ENCODE assay signal across 18 cellular contexts in genomic region chr6:115914098-115914497, GRCh38.
DNase-seq lines count a peak whose midpoint lies in the region; ATAC-seq and TF ChIP-seq lines count a peak whose summit lies in the region.
"Had no signal": no experiment of that assay in that cellular context is flagged by ENCODE, and none has a peak within 500 bp of the region (broad histone marks: within the 10 kb centered on the region; RNA-seq: fewer than 3 reads in every experiment).

No MANE protein-coding gene starts in this region.

- no peak overlapping the region for H3K4me3 Mint-ChIP-seq in activated naive CD4-positive, alpha-beta T cell treated with anti-CD3 and anti-CD28 coated beads, Interleukin-2, amount 50 U/mL, for 24 hours
- H3K4me3 Mint-ChIP-seq in activated naive CD4-positive, alpha-beta T cell treated with anti-CD3 and anti-CD28 coated beads, Interleukin-2, amount 10 ng/mL, durations not matched to agents 7 days and 5 days, result no peak overlapping the region
- H3K4me3 Mint-ChIP-seq: CD4-positive, alpha-beta memory T cell had no signal

- no peaks in the 10 kb centered on the region for H3K36me3 Mint-ChIP-seq in activated naive CD4-positive, alpha-beta T cell treated with anti-CD3 and anti-CD28 coated beads, Interleukin-2, amount 50 U/mL, for 24 hours
- no peaks in the 10 kb centered on the region for H3K36me3 Mint-ChIP-seq in activated naive CD4-positive, alpha-beta T cell treated with anti-CD3 and anti-CD28 coated beads, Interleukin-2, amount 10 ng/mL, durations not matched to agents 7 days and 5 days
- H3K36me3 Mint-ChIP-seq: CD4-positive, alpha-beta memory T cell had no signal

- H3K9me3 ChIP-seq in lower lobe of right lung, result no peaks in the 10 kb centered on the region
- H3K9me3 ChIP-seq: SK-N-SH had no signal

- no peaks in the 10 kb centered on the region for H3K4me1 ChIP-seq in lower lobe of right lung

- no peak overlapping the region for H3K4me3 ChIP-seq in lower lobe of right lung
- H3K4me3 ChIP-seq: GM23248 had no signal

- no peaks in the 10 kb centered on the region for H3K36me3 ChIP-seq in lower lobe of right lung

- DNase-seq in activated naive CD4-positive, alpha-beta T cell treated with anti-CD3 and anti-CD28 coated beads, Interleukin-2, amount 10 ng/mL, durations not matched to agents 7 days and 5 days, result no peak
- peak; percentile 24 to 62 for DNase-seq in NOMO-1 (lab: John Stamatoyannopoulos, UW; ENCODE audit: unreplicated experiment in 2 of 2)
- DNase-seq in amniotic epithelial cell (ENCODE audit: low read depth), result peak; percentile 44
- DNase-seq in T-helper 9 cell, result no peak
- no peak for DNase-seq in activated naive CD4-positive, alpha-beta T cell treated with Interleukin-2 at 50 U/mL for 16 hours
- no peak for DNase-seq in GM20000 (ENCODE audit: low spot score)
- DNase-seq in lower lobe of right lung, result no peak
- DNase-seq: Calu3; CD4-positive, alpha-beta memory T cell; DMS79; GM23248; KBM-7; NCI-H187 treated with DMSO at 0.1 percent for 48 hours; NCI-H446; NCI-H69; Right ventricle myocardium superior; SK-N-SH had no signal

- no peak overlapping the region for H3K27ac ChIP-seq in lower lobe of right lung
- H3K27ac ChIP-seq: GM23248 had no signal

- H3K4me1 Mint-ChIP-seq in activated naive CD4-positive, alpha-beta T cell treated with anti-CD3 and anti-CD28 coated beads, Interleukin-2, amount 50 U/mL, for 24 hours, result no peaks in the 10 kb centered on the region
- no peaks in the 10 kb centered on the region for H3K4me1 Mint-ChIP-seq in activated naive CD4-positive, alpha-beta T cell treated with anti-CD3 and anti-CD28 coated beads, Interleukin-2, amount 10 ng/mL, durations not matched to agents 7 days and 5 days
- H3K4me1 Mint-ChIP-seq: CD4-positive, alpha-beta memory T cell had no signal

- no peak for TF ChIP-seq CTCF in GM20000 (IDR thresholded peaks at IDR 0.05; ENCODE audit: extremely low read depth, missing control alignments)
- no peak for TF ChIP-seq CTCF in lower lobe of right lung (IDR thresholded peaks at IDR 0.05)

- no peaks in the 10 kb centered on the region for H3K27me3 ChIP-seq in lower lobe of right lung (ENCODE audit: low read depth)

- peak overlapping the region; percentile 12 for H3K27ac Mint-ChIP-seq in activated naive CD4-positive, alpha-beta T cell treated with anti-CD3 and anti-CD28 coated beads, Interleukin-2, amount 50 U/mL, for 24 hours
- H3K27ac Mint-ChIP-seq in activated naive CD4-positive, alpha-beta T cell treated with anti-CD3 and anti-CD28 coated beads, Interleukin-2, amount 10 ng/mL, durations not matched to agents 7 days and 5 days, result no peak overlapping the region
- H3K27ac Mint-ChIP-seq: CD4-positive, alpha-beta memory T cell had no signal

- CTCF ChIA-PET in activated naive CD4-positive, alpha-beta T cell treated with anti-CD3 and anti-CD28 coated beads, Interleukin-2, amount 10 ng/mL, durations not matched to agents 7 days and 5 days (lab: Charles Lee), result no interaction called here

- ATAC-seq in lower lobe of right lung, result no peak

- intact Hi-C loops in lower lobe of right lung (cut with DNase I), result no loop called here

- H3K9me3 Mint-ChIP-seq in activated naive CD4-positive, alpha-beta T cell treated with anti-CD3 and anti-CD28 coated beads, Interleukin-2, amount 50 U/mL, for 24 hours, result no peaks in the 10 kb centered on the region
- H3K9me3 Mint-ChIP-seq in activated naive CD4-positive, alpha-beta T cell treated with anti-CD3 and anti-CD28 coated beads, Interleukin-2, amount 10 ng/mL, durations not matched to agents 7 days and 5 days, result no peaks in the 10 kb centered on the region

- peaks cover 7% of the 10 kb centered on the region for H3K27me3 Mint-ChIP-seq in activated naive CD4-positive, alpha-beta T cell treated with anti-CD3 and anti-CD28 coated beads, Interleukin-2, amount 50 U/mL, for 24 hours
- H3K27me3 Mint-ChIP-seq in activated naive CD4-positive, alpha-beta T cell treated with anti-CD3 and anti-CD28 coated beads, Interleukin-2, amount 10 ng/mL, durations not matched to agents 7 days and 5 days, result no peaks in the 10 kb centered on the region
- H3K27me3 Mint-ChIP-seq: CD4-positive, alpha-beta memory T cell had no signal

Comparison
In these comparisons a context has a peak if more than half of its experiments do, and no peak if none do; other contexts are left out.
1. DNase-seq: peak in NOMO-1 (2 of 2) and amniotic epithelial cell (single experiment); none in activated naive CD4-positive, alpha-beta T cell treated with anti-CD3 and anti-CD28 coated beads, Interleukin-2, amount 10 ng/mL, durations not matched to agents 7 days and 5 days (single experiment), T-helper 9 cell (single experiment), activated naive CD4-positive, alpha-beta T cell treated with Interleukin-2 at 50 U/mL for 16 hours (single experiment), GM20000 (single experiment) and lower lobe of right lung (single experiment).